Comparison of ENCODE assay signal across 9 cellular contexts in the genomic region with DNA sequence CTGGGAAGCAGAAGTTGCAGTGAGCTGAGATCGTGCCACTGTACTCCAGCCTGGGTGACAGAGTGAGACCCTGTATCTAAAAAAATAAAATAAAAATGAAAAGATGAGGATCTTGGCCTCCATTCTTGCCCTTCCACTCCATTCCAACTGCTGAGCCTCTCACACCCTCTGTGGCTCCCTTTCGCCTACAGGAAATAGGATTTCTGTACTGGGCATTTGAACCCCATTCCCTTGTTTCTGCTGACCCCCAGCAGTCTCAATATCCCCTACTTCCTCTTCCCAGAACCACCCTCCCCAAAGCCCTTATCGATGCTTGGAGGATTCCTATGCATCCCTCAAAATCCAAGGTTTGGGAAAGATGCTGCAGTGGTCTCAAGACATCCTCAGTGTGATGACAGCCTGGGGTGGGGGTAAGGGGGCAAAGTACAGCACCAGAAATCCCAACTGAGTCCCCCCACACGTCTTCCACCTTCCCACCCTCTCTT. TPM values are rescaled to one million over a fixed set of nuclear protein-coding genes. Genes with fewer than 3 reads are reported as not detected.
DNase-seq lines count a peak whose midpoint lies in the region; ATAC-seq, FAIRE-seq and TF ChIP-seq lines count a peak whose summit lies in the region.
"Had no signal": no experiment of that assay in that cellular context is flagged by ENCODE, and none has a peak within 500 bp of the region (broad histone marks: within the 10 kb centered on the region; RNA-seq: fewer than 3 reads in every experiment).

No MANE protein-coding gene starts in this region.

- H3K27ac ChIP-seq in HUES64 (ENCODE audit: low read depth, low read length) (peak overlapping the region; percentile 85), keratinocyte (ENCODE audit: control insufficient read depth, insufficient read depth, low read length) (peak overlapping the region; percentile 71)

- no peaks in the 10 kb centered on the region for H3K9me1 ChIP-seq in keratinocyte (ENCODE audit: control insufficient read depth, extremely low read depth, insufficient read depth, low read length)

- peak overlapping the region; percentile 75 for H3K27ac Mint-ChIP-seq in activated T-helper 1 cell treated with anti-CD3 and anti-CD28 coated beads, Interleukin-12 subunit alpha, Interleukin-12 subunit beta, Interleukin-2, Interleukin-4 antibody, amounts not matched to agents 30 ng/mL and 10 ng/mL and 1 ng/mL, durations not matched to agents 14 hours and 24 hours and 36 hours
- peak overlapping the region; percentile 15 for H3K27ac Mint-ChIP-seq in stimulated activated memory B cell treated with anti-CD40 and anti-IgM and Interleukin-4, amounts not matched to agents 10 μg/mL and 1 μg/mL and 100 μg/mL, for 72 hours

- intact Hi-C loops in activated T-helper 1 cell treated with anti-CD3 and anti-CD28 coated beads, Interleukin-12 subunit alpha, Interleukin-12 subunit beta, Interleukin-2, Interleukin-4 antibody, amounts not matched to agents 30 ng/mL and 10 ng/mL and 1 ng/mL, durations not matched to agents 14 hours and 24 hours and 36 hours (cut with micrococcal nuclease): no loop called here

- H3K9me3 Mint-ChIP-seq in activated T-helper 1 cell treated with anti-CD3 and anti-CD28 coated beads, Interleukin-12 subunit alpha, Interleukin-12 subunit beta, Interleukin-2, Interleukin-4 antibody, amounts not matched to agents 30 ng/mL and 10 ng/mL and 1 ng/mL, durations not matched to agents 14 hours and 24 hours and 36 hours: no peaks in the 10 kb centered on the region
- H3K9me3 Mint-ChIP-seq in stimulated activated memory B cell treated with anti-CD40 and anti-IgM and Interleukin-4, amounts not matched to agents 10 μg/mL and 1 μg/mL and 100 μg/mL, for 72 hours: no peaks in the 10 kb centered on the region

- TF ChIP-seq CTCF in keratinocyte (optimal IDR thresholded peaks at IDR 0.05 in 1 of 3, IDR thresholded peaks at IDR 0.05 in 1 of 3, conservative IDR thresholded peaks at IDR 0.05 in 1 of 3; ENCODE audit: extremely low read depth in 1 of 3, insufficient read depth in 2 of 3, low read length in 3 of 3): no peak

- no peak for DNase-seq in activated T-helper 1 cell treated with anti-CD3 and anti-CD28 coated beads, Interleukin-12 subunit alpha, Interleukin-12 subunit beta, Interleukin-2, Interleukin-4 antibody, amounts not matched to agents 30 ng/mL and 10 ng/mL and 1 ng/mL, durations not matched to agents 14 hours and 24 hours and 36 hours (ENCODE audit: low spot score)
- DNase-seq in keratinocyte (ENCODE audit: low read depth, low spot score) (no peak), HAP-1 (ENCODE audit: low spot score in 2 of 2) (no peak), KG1 (lab: John Stamatoyannopoulos, UW) (no peak), NCI-H524 (lab: John Stamatoyannopoulos, UW) (no peak)
- DNase-seq in stimulated activated CD4-positive, alpha-beta T cell treated with anti-CD3 and anti-CD28 coated beads, Interleukin-15, amount 100 ng/mL, for 24 hours: no peak
- DNase-seq: head of caudate nucleus had no signal

- dilution Hi-C loops in keratinocyte (cut with MboI; ENCODE audit: extremely low pct_ligation_motif_present, low sequenced_read_pairs): no loop called here

- FAIRE-seq in keratinocyte (lab: Jason Lieb, UNC): no peak

- H3K27me3 ChIP-seq in HUES64 (ENCODE audit: insufficient read depth, low read length) (no peaks in the 10 kb centered on the region), keratinocyte (ENCODE audit: control insufficient read depth, extremely low read depth, insufficient read depth, low read length) (no peaks in the 10 kb centered on the region), HAP-1 (ENCODE audit: low read depth) (no peaks in the 10 kb centered on the region)

- ATAC-seq in stimulated activated memory B cell treated with anti-CD40 and anti-IgM and Interleukin-4, amounts not matched to agents 10 μg/mL and 1 μg/mL and 100 μg/mL, for 72 hours: no peak

- no peak overlapping the region for H2AFZ ChIP-seq in keratinocyte (ENCODE audit: control insufficient read depth, low read length)

- H3K9ac ChIP-seq in HUES64 (ENCODE audit: low read depth, low read length) (peak overlapping the region; percentile 58; the same call in 1 of the 2 replicates), keratinocyte (ENCODE audit: control insufficient read depth, extremely low read depth, insufficient read depth, low read length) (peak overlapping the region; percentile 63)

- H3K4me1 Mint-ChIP-seq in activated T-helper 1 cell treated with anti-CD3 and anti-CD28 coated beads, Interleukin-12 subunit alpha, Interleukin-12 subunit beta, Interleukin-2, Interleukin-4 antibody, amounts not matched to agents 30 ng/mL and 10 ng/mL and 1 ng/mL, durations not matched to agents 14 hours and 24 hours and 36 hours (ENCODE audit: low read depth): peaks cover 12% of the 10 kb centered on the region
- peaks cover 28% of the 10 kb centered on the region for H3K4me1 Mint-ChIP-seq in stimulated activated memory B cell treated with anti-CD40 and anti-IgM and Interleukin-4, amounts not matched to agents 10 μg/mL and 1 μg/mL and 100 μg/mL, for 72 hours

- no peaks in the 10 kb centered on the region for H4K20me1 ChIP-seq in keratinocyte (ENCODE audit: control insufficient read depth, extremely low read depth, insufficient read depth, low read length)

- no peaks in the 10 kb centered on the region for H3K27me3 Mint-ChIP-seq in activated T-helper 1 cell treated with anti-CD3 and anti-CD28 coated beads, Interleukin-12 subunit alpha, Interleukin-12 subunit beta, Interleukin-2, Interleukin-4 antibody, amounts not matched to agents 30 ng/mL and 10 ng/mL and 1 ng/mL, durations not matched to agents 14 hours and 24 hours and 36 hours (ENCODE audit: insufficient read depth)
- no peaks in the 10 kb centered on the region for H3K27me3 Mint-ChIP-seq in stimulated activated memory B cell treated with anti-CD40 and anti-IgM and Interleukin-4, amounts not matched to agents 10 μg/mL and 1 μg/mL and 100 μg/mL, for 72 hours

- no peak overlapping the region for H3K4me3 ChIP-seq in HUES64 (ENCODE audit: low read length)
- no peak overlapping the region for H3K4me3 ChIP-seq in keratinocyte (ENCODE audit: control insufficient read depth in 2 of 3, extremely low read depth in 1 of 3, insufficient read depth in 2 of 3, low read depth in 1 of 3, low read length in 3 of 3)
- no peak overlapping the region for H3K4me3 ChIP-seq in HAP-1

- in situ Hi-C loops in HAP-1 (cut with MboI; ENCODE audit: low sequenced_read_pairs): no loop called here

- 72% methylated on average over 4 of the region's 4 CpGs for WGBS in HUES64

- peaks cover 11% of the 10 kb centered on the region; the same call in 1 of the 2 replicates for H3K4me1 ChIP-seq in HUES64 (ENCODE audit: insufficient read depth, low read length)
- peaks cover 15% of the 10 kb centered on the region for H3K4me1 ChIP-seq in keratinocyte (ENCODE audit: control insufficient read depth, extremely low read depth, insufficient read depth, low read length)
- H3K4me1 ChIP-seq in HAP-1: peaks cover 6% of the 10 kb centered on the region

- no peaks in the 10 kb centered on the region for H3K36me3 ChIP-seq in HUES64 (ENCODE audit: insufficient read depth, low read length)
- no peaks in the 10 kb centered on the region for H3K36me3 ChIP-seq in keratinocyte (ENCODE audit: control insufficient read depth in 2 of 2, extremely low read depth in 1 of 2, insufficient read depth in 2 of 2, low read length in 2 of 2)
- H3K36me3 ChIP-seq in HAP-1 (replicated peaks): no peaks in the 10 kb centered on the region

- peak overlapping the region; percentile 61 for H3K4me2 ChIP-seq in keratinocyte (ENCODE audit: control insufficient read depth, extremely low read depth, insufficient read depth, low read depth, low read length)

- H3K9me3 ChIP-seq in HUES64 (ENCODE audit: insufficient read depth, low read depth, low read length): no peaks in the 10 kb centered on the region
- H3K9me3 ChIP-seq in keratinocyte (ENCODE audit: control insufficient read depth, low read depth, low read length): no peaks in the 10 kb centered on the region
- no peaks in the 10 kb centered on the region for H3K9me3 ChIP-seq in HAP-1

- H3K79me2 ChIP-seq in keratinocyte (ENCODE audit: control insufficient read depth, insufficient read depth, low read length): no peaks in the 10 kb centered on the region

- no peak overlapping the region for H3K4me3 Mint-ChIP-seq in activated T-helper 1 cell treated with anti-CD3 and anti-CD28 coated beads, Interleukin-12 subunit alpha, Interleukin-12 subunit beta, Interleukin-2, Interleukin-4 antibody, amounts not matched to agents 30 ng/mL and 10 ng/mL and 1 ng/mL, durations not matched to agents 14 hours and 24 hours and 36 hours
- H3K4me3 Mint-ChIP-seq in stimulated activated memory B cell treated with anti-CD40 and anti-IgM and Interleukin-4, amounts not matched to agents 10 μg/mL and 1 μg/mL and 100 μg/mL, for 72 hours: no peak overlapping the region

- no peaks in the 10 kb centered on the region for H3K36me3 Mint-ChIP-seq in activated T-helper 1 cell treated with anti-CD3 and anti-CD28 coated beads, Interleukin-12 subunit alpha, Interleukin-12 subunit beta, Interleukin-2, Interleukin-4 antibody, amounts not matched to agents 30 ng/mL and 10 ng/mL and 1 ng/mL, durations not matched to agents 14 hours and 24 hours and 36 hours (ENCODE audit: low read depth)
- H3K36me3 Mint-ChIP-seq in stimulated activated memory B cell treated with anti-CD40 and anti-IgM and Interleukin-4, amounts not matched to agents 10 μg/mL and 1 μg/mL and 100 μg/mL, for 72 hours: no peaks in the 10 kb centered on the region

RNA-seq across cellular contexts. Expression of a gene that starts 12.5 kb away (rescaled TPM):
- 3.7 TPM for polyA plus RNA-seq in HUES64 (2013, experiment 1 of 2)
- polyA plus RNA-seq in HUES64 (2013, experiment 2 of 2): 4.2 TPM
- total RNA-seq in activated T-helper 1 cell treated with anti-CD3 and anti-CD28 coated beads, Interleukin-12 subunit alpha, Interleukin-12 subunit beta, Interleukin-2, Interleukin-4 antibody, amounts not matched to agents 30 ng/mL and 10 ng/mL and 1 ng/mL, durations not matched to agents 14 hours and 24 hours and 36 hours: not detected in 2 replicates
- 0.27 to 0.49 TPM (median 0.31 TPM) in 3 replicates for polyA plus RNA-seq in keratinocyte
- 13.0 TPM for polyA plus RNA-seq in keratinocyte (2011; ENCODE audit: low read depth)
- polyA plus RNA-seq in keratinocyte (2011; cell fraction: cytosol; rRNA removed): 0.56 and 0.99 TPM in 2 replicates
- 1.9 and 2.4 TPM in 2 replicates for polyA plus RNA-seq in keratinocyte (2011; cell fraction: nucleus; rRNA removed)
- 0.39 and 61.8 TPM in 2 replicates for polyA plus RNA-seq in keratinocyte (2012; ENCODE audit: low replicate concordance)
- 0.20 to 1.0 TPM in 2 of 3 replicates, not detected in the other for polyA minus RNA-seq in keratinocyte
- polyA minus RNA-seq in keratinocyte (2011; cell fraction: cytosol; rRNA and poly(A)+ RNA removed): not detected
- 1.6 and 2.0 TPM in 2 replicates for polyA minus RNA-seq in keratinocyte (2011; cell fraction: nucleus; rRNA and poly(A)+ RNA removed)

RNA-seq across cellular contexts. Expression of a gene that starts 24.0 kb away (rescaled TPM):
- 0.10 TPM for polyA plus RNA-seq in HUES64 (2013, experiment 1 of 2)
- polyA plus RNA-seq in HUES64 (2013, experiment 2 of 2): not detected
- total RNA-seq in activated T-helper 1 cell treated with anti-CD3 and anti-CD28 coated beads, Interleukin-12 subunit alpha, Interleukin-12 subunit beta, Interleukin-2, Interleukin-4 antibody, amounts not matched to agents 30 ng/mL and 10 ng/mL and 1 ng/mL, durations not matched to agents 14 hours and 24 hours and 36 hours: not detected in 2 replicates
- polyA plus RNA-seq in keratinocyte: not detected in 3 replicates
- not detected for polyA plus RNA-seq in keratinocyte (2011; ENCODE audit: low read depth)
- polyA plus RNA-seq in keratinocyte (2011; cell fraction: cytosol; rRNA removed): not detected in 2 replicates
- polyA plus RNA-seq in keratinocyte (2011; cell fraction: nucleus; rRNA removed): not detected in 2 replicates
- polyA plus RNA-seq in keratinocyte (2012; ENCODE audit: low replicate concordance): not detected in 2 replicates
- polyA minus RNA-seq in keratinocyte: not detected in 3 replicates
- not detected for polyA minus RNA-seq in keratinocyte (2011; cell fraction: cytosol; rRNA and poly(A)+ RNA removed)
- polyA minus RNA-seq in keratinocyte (2011; cell fraction: nucleus; rRNA and poly(A)+ RNA removed): not detected in 2 replicates

RNA-seq across cellular contexts. Expression of a gene that starts 33.1 kb away (rescaled TPM):
- 12.6 TPM for polyA plus RNA-seq in HUES64 (2013, experiment 1 of 2)
- 15.8 TPM for polyA plus RNA-seq in HUES64 (2013, experiment 2 of 2)
- total RNA-seq in activated T-helper 1 cell treated with anti-CD3 and anti-CD28 coated beads, Interleukin-12 subunit alpha, Interleukin-12 subunit beta, Interleukin-2, Interleukin-4 antibody, amounts not matched to agents 30 ng/mL and 10 ng/mL and 1 ng/mL, durations not matched to agents 14 hours and 24 hours and 36 hours: 17.9 and 21.5 TPM in 2 replicates
- 4.8 to 5.8 TPM (median 5.6 TPM) in 3 replicates for polyA plus RNA-seq in keratinocyte
- polyA plus RNA-seq in keratinocyte (2011; ENCODE audit: low read depth): 1.3 TPM
- 4.0 and 4.4 TPM in 2 replicates for polyA plus RNA-seq in keratinocyte (2011; cell fraction: cytosol; rRNA removed)
- 9.2 and 10.9 TPM in 2 replicates for polyA plus RNA-seq in keratinocyte (2011; cell fraction: nucleus; rRNA removed)
- 4.5 and 4.8 TPM in 2 replicates for polyA plus RNA-seq in keratinocyte (2012; ENCODE audit: low replicate concordance)
- 8.9 to 13.1 TPM (median 11.7 TPM) in 3 replicates for polyA minus RNA-seq in keratinocyte
- polyA minus RNA-seq in keratinocyte (2011; cell fraction: cytosol; rRNA and poly(A)+ RNA removed): 7.5 TPM
- polyA minus RNA-seq in keratinocyte (2011; cell fraction: nucleus; rRNA and poly(A)+ RNA removed): 6.7 and 7.3 TPM in 2 replicates

RNA-seq across cellular contexts. Expression of a gene that starts 45.7 kb away (rescaled TPM):
- polyA plus RNA-seq in HUES64 (2013, experiment 1 of 2): 35.2 TPM
- polyA plus RNA-seq in HUES64 (2013, experiment 2 of 2): 53.3 TPM
- total RNA-seq in activated T-helper 1 cell treated with anti-CD3 and anti-CD28 coated beads, Interleukin-12 subunit alpha, Interleukin-12 subunit beta, Interleukin-2, Interleukin-4 antibody, amounts not matched to agents 30 ng/mL and 10 ng/mL and 1 ng/mL, durations not matched to agents 14 hours and 24 hours and 36 hours: 135 and 141 TPM in 2 replicates
- polyA plus RNA-seq in keratinocyte: 7.5 to 11.3 TPM (median 10.8 TPM) in 3 replicates
- 3.6 TPM for polyA plus RNA-seq in keratinocyte (2011; ENCODE audit: low read depth)
- polyA plus RNA-seq in keratinocyte (2011; cell fraction: cytosol; rRNA removed): 4.1 and 15.9 TPM in 2 replicates
- polyA plus RNA-seq in keratinocyte (2011; cell fraction: nucleus; rRNA removed): 12.5 and 15.5 TPM in 2 replicates
- 10.1 and 20.9 TPM in 2 replicates for polyA plus RNA-seq in keratinocyte (2012; ENCODE audit: low replicate concordance)
- 2.2 to 9.2 TPM (median 4.5 TPM) in 3 replicates for polyA minus RNA-seq in keratinocyte
- 34.0 TPM for polyA minus RNA-seq in keratinocyte (2011; cell fraction: cytosol; rRNA and poly(A)+ RNA removed)
- 10.2 and 19.3 TPM in 2 replicates for polyA minus RNA-seq in keratinocyte (2011; cell fraction: nucleus; rRNA and poly(A)+ RNA removed)

RNA-seq across cellular contexts. Expression of a gene that starts 50.6 kb away (rescaled TPM):
- polyA plus RNA-seq in HUES64 (2013, experiment 1 of 2): 248 TPM
- 269 TPM for polyA plus RNA-seq in HUES64 (2013, experiment 2 of 2)
- 198 and 200 TPM in 2 replicates for total RNA-seq in activated T-helper 1 cell treated with anti-CD3 and anti-CD28 coated beads, Interleukin-12 subunit alpha, Interleukin-12 subunit beta, Interleukin-2, Interleukin-4 antibody, amounts not matched to agents 30 ng/mL and 10 ng/mL and 1 ng/mL, durations not matched to agents 14 hours and 24 hours and 36 hours
- 150 to 170 TPM (median 162 TPM) in 3 replicates for polyA plus RNA-seq in keratinocyte
- 50.4 TPM for polyA plus RNA-seq in keratinocyte (2011; ENCODE audit: low read depth)
- polyA plus RNA-seq in keratinocyte (2011; cell fraction: cytosol; rRNA removed): 74.7 and 141 TPM in 2 replicates
- polyA plus RNA-seq in keratinocyte (2011; cell fraction: nucleus; rRNA removed): 41.7 and 45.2 TPM in 2 replicates
- 86.5 and 186 TPM in 2 replicates for polyA plus RNA-seq in keratinocyte (2012; ENCODE audit: low replicate concordance)
- 30.7 to 49.0 TPM (median 33.8 TPM) in 3 replicates for polyA minus RNA-seq in keratinocyte
- polyA minus RNA-seq in keratinocyte (2011; cell fraction: cytosol; rRNA and poly(A)+ RNA removed): 109 TPM
- 16.4 and 21.7 TPM in 2 replicates for polyA minus RNA-seq in keratinocyte (2011; cell fraction: nucleus; rRNA and poly(A)+ RNA removed)
